ENCODE assay signal across 18 cellular contexts in the genomic region with DNA sequence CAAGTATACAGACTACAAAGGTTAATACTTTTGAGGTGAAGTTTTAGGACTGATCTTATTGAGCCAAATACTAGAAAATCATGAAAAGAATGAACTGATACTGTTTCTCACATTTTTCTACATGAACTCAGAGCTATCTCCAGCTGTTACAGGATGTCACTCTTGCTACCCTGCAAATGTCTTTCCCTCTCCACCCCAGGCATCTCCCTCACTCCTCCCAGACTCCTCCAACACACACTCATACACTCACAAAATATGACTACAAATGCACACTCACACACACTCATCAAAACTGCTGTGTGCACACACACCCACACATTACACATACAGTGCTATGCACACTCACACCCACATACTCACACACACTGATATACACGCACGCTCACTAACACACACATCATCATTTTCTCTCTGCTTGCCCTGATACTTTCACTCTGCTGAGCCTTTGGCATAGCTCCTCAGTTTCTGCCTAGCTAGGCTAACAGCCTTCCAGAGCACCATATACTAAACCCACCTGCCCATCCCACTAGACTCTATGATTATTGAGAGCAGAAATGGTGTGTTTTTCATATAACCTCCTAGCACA.
DNase-seq lines count a peak whose midpoint lies in the region; ATAC-seq, FAIRE-seq and TF ChIP-seq lines count a peak whose summit lies in the region.
"Had no signal": no experiment of that assay in that cellular context is flagged by ENCODE, and none has a peak within 500 bp of the region (broad histone marks: within the 10 kb centered on the region; RNA-seq: fewer than 3 reads in every experiment).

No MANE protein-coding gene starts in this region.

- H3K4me2 ChIP-seq in PC-9, result no peak overlapping the region

- no TSS peak for BruUV-seq in PC-9 (replicated peaks; lab: Mats Ljungman, UMichigan)

- peaks cover 5% of the 10 kb centered on the region for H3K27me3 Mint-ChIP-seq in stimulated activated naive CD8-positive, alpha-beta T cell treated with anti-CD3 and anti-CD28 coated beads, Interleukin-15, amount 100 ng/mL, for 72 hours
- H3K27me3 Mint-ChIP-seq in nephron progenitor cell (ENCODE audit: low read depth, poor library complexity), result no peaks in the 10 kb centered on the region

- H3K9me3 Mint-ChIP-seq in stimulated activated naive CD8-positive, alpha-beta T cell treated with anti-CD3 and anti-CD28 coated beads, Interleukin-15, amount 100 ng/mL, for 72 hours, result peaks cover 0 to 5% of the 10 kb centered on the region in 2 donors
- no peaks in the 10 kb centered on the region for H3K9me3 Mint-ChIP-seq in nephron progenitor cell

- no peak for TF ChIP-seq CTCF in bronchial epithelial cell (IDR thresholded peaks at IDR 0.05; ENCODE audit: insufficient read depth, low read length, severe bottlenecking)
- TF ChIP-seq CTCF in nephron progenitor cell (IDR thresholded peaks at IDR 0.05), result no peak
- TF ChIP-seq CTCF in PC-9 (conservative IDR thresholded peaks at IDR 0.05), result no peak

- no peaks in the 10 kb centered on the region for H3K4me1 Mint-ChIP-seq in stimulated activated naive CD8-positive, alpha-beta T cell treated with anti-CD3 and anti-CD28 coated beads, Interleukin-15, amount 100 ng/mL, for 72 hours
- peaks cover 4% of the 10 kb centered on the region for H3K4me1 Mint-ChIP-seq in nephron progenitor cell
- H3K4me1 Mint-ChIP-seq: CD14-positive monocyte had no signal

- H3K27me3 ChIP-seq in bronchial epithelial cell (ENCODE audit: control insufficient read depth, insufficient read depth, low read length) (no peaks in the 10 kb centered on the region), aorta (ENCODE audit: control insufficient read depth in 1 of 2, insufficient read depth in 2 of 2, low read length in 1 of 2) (no peaks in the 10 kb centered on the region), PC-9 (ENCODE audit: insufficient read depth, low read depth) (no peaks in the 10 kb centered on the region)

- FAIRE-seq in bronchial epithelial cell (lab: Jason Lieb, UNC), result peak; percentile 36
- FAIRE-seq: A204.1, GM19239, K562 had no signal

- H3K79me2 ChIP-seq in PC-9 (ENCODE audit: low read depth), result no peaks in the 10 kb centered on the region

- POLR2A ChIA-PET in PC-9 (lab: Charles Lee; ENCODE audit: unreplicated experiment), result no interaction called here

- H3K4me1 ChIP-seq in aorta (ENCODE audit: control insufficient read depth in 1 of 2, insufficient read depth in 2 of 2, low read length in 2 of 2), result peaks cover 0 to 2% of the 10 kb centered on the region in 2 donors
- H3K4me1 ChIP-seq in PC-9 (replicated peaks; ENCODE audit: insufficient read depth), result no peaks in the 10 kb centered on the region
- H3K4me1 ChIP-seq: Caco-2 had no signal

- intact Hi-C loops in aorta (cut with DNase I) (no loop called here), left colon (cut with DNase I, micrococcal nuclease) (no loop called here), PC-9 (cut with micrococcal nuclease; ENCODE audit: unreplicated experiment) (no loop called here)

- peaks cover 8% of the 10 kb centered on the region for H3K36me3 Mint-ChIP-seq in nephron progenitor cell (ENCODE audit: low read depth)
- H3K36me3 Mint-ChIP-seq: CD14-positive monocyte had no signal

- no peaks in the 10 kb centered on the region for H3K9me2 ChIP-seq in PC-9 (ENCODE audit: insufficient read depth)

- no peak overlapping the region for H2AFZ ChIP-seq in PC-9

- peak; percentile 49 for ATAC-seq in stimulated activated naive CD8-positive, alpha-beta T cell treated with anti-CD3 and anti-CD28 coated beads, Interleukin-15, Interleukin-2, amounts not matched to agents 100 U/mL and 50 U/mL, for 24 hours
- ATAC-seq in stimulated activated naive CD8-positive, alpha-beta T cell treated with anti-CD3 and anti-CD28 coated beads, Interleukin-15, amount 100 ng/mL, for 72 hours, result no peak
- peak; percentile 11 for ATAC-seq in aorta (ENCODE audit: low FRiP score)
- no peak for ATAC-seq in left colon
- ATAC-seq: K562, Panc1 had no signal

- no peaks in the 10 kb centered on the region for H3K36me3 ChIP-seq in bronchial epithelial cell (ENCODE audit: control insufficient read depth, insufficient read depth, low read length)
- H3K36me3 ChIP-seq in aorta (ENCODE audit: control insufficient read depth in 1 of 2, insufficient read depth in 2 of 2, low read length in 1 of 2), result no peaks in the 10 kb centered on the region
- H3K36me3 ChIP-seq in PC-9 (ENCODE audit: low read depth), result no peaks in the 10 kb centered on the region

- no peaks in the 10 kb centered on the region for H4K20me1 ChIP-seq in PC-9 (ENCODE audit: insufficient read depth)

- no peak overlapping the region for H3K4me3 Mint-ChIP-seq in stimulated activated naive CD8-positive, alpha-beta T cell treated with anti-CD3 and anti-CD28 coated beads, Interleukin-15, amount 100 ng/mL, for 72 hours
- H3K4me3 Mint-ChIP-seq in nephron progenitor cell, result no peak overlapping the region
- H3K4me3 Mint-ChIP-seq: CD14-positive monocyte had no signal

- H3F3A ChIP-seq in PC-9 (ENCODE audit: insufficient read depth, low read depth), result no peaks in the 10 kb centered on the region

- H3K4me3 ChIP-seq in bronchial epithelial cell (ENCODE audit: low read depth, low read length), result no peak overlapping the region
- H3K4me3 ChIP-seq in aorta (ENCODE audit: low read length in 2 of 2), result no peak overlapping the region
- H3K4me3 ChIP-seq in PC-9, result no peak overlapping the region
- H3K4me3 ChIP-seq: K562 had no signal

- whole genome bisulfite sequencing in aorta, 2 donors, result 75 to 80% methylated on average over 2 of the region's 2 CpGs

- no peak overlapping the region for H3K27ac Mint-ChIP-seq in stimulated activated naive CD8-positive, alpha-beta T cell treated with anti-CD3 and anti-CD28 coated beads, Interleukin-15, amount 100 ng/mL, for 72 hours
- peak overlapping the region; percentile 71 for H3K27ac Mint-ChIP-seq in nephron progenitor cell
- H3K27ac Mint-ChIP-seq: CD14-positive monocyte had no signal

- H3K27ac ChIP-seq in aorta (ENCODE audit: low read depth in 1 of 2, low read length in 2 of 2) (no peak overlapping the region), PC-9 (no peak overlapping the region)
- H3K27ac ChIP-seq: HL-60 had no signal

- H3K9me3 ChIP-seq in aorta (ENCODE audit: control insufficient read depth, low read length) (no peaks in the 10 kb centered on the region), PC-9 (ENCODE audit: insufficient read depth, low read depth) (no peaks in the 10 kb centered on the region)
- H3K9me3 ChIP-seq: Caco-2 had no signal

- DNase-seq in stimulated activated naive CD8-positive, alpha-beta T cell treated with anti-CD3 and anti-CD28 coated beads, Interleukin-15, Interleukin-2, amounts not matched to agents 100 U/mL and 50 U/mL, for 24 hours, result no peak
- DNase-seq in stimulated activated naive CD8-positive, alpha-beta T cell treated with anti-CD3 and anti-CD28 coated beads, Interleukin-15, amount 100 ng/mL, for 72 hours, result no peak
- DNase-seq in bronchial epithelial cell (ENCODE audit: low read depth) (no peak), nephron progenitor cell (no peak), aorta (no peak), left colon (no peak), PC-9 (no peak)
- no peak for DNase-seq in activated CD4-positive, alpha-beta T cell treated with anti-CD3 and anti-CD28 coated beads for 4 hours
- DNase-seq: Caco-2, DMS53, NCI-H1048, SHP77 had no signal

- CTCF ChIA-PET in PC-9 (lab: Charles Lee), result no interaction called here

Comparison
In these comparisons a context has a peak if more than half of its experiments do, and no peak if none do; other contexts are left out.
1. ATAC-seq: peak in stimulated activated naive CD8-positive, alpha-beta T cell treated with anti-CD3 and anti-CD28 coated beads, Interleukin-15, Interleukin-2, amounts not matched to agents 100 U/mL and 50 U/mL, for 24 hours (single experiment) and aorta (single experiment); none in stimulated activated naive CD8-positive, alpha-beta T cell treated with anti-CD3 and anti-CD28 coated beads, Interleukin-15, amount 100 ng/mL, for 72 hours (single experiment) and left colon (single experiment).